In the genomic region with DNA sequence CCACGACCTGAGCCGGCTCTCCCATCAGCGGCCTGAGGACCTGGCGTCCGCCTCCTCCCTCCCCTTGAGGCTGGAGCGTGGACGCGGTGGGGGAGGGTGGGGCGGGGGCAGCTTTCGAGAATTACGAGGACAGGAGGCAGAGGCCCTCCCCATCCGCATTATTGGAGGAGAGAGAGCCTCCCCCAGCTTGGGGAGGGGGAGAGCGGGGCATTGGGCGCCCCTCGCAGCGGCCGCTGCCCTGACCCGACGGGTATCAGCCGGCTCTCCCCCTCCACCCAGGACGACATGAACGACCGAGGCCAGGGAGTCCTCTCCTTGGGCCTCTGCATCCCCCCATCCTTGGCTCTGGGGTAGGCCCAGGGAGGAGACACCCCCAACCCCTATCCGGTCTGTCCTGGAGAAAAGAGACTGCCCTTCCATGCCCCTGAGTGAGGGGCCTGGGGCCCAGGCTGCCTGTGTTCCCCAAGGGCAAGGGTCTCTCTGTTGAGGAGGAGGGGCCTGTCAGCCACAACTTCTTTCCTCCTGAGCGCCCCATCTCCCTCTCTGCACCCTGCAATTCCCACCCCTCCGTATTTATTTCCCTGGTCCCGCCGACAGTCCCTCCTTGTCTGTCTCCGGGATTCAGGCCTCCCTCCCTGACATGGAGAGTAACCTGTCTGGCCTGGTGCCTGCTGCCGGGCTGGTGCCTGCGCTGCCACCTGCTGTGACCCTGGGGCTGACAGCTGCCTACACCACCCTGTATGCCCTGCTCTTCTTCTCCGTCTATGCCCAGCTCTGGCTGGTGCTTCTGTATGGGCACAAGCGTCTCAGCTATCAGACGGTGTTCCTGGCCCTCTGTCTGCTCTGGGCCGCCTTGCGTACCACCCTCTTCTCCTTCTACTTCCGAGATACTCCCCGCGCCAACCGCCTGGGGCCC, we compare ENCODE assay signal across 6 cellular contexts. TPM values are rescaled to one million over a fixed set of nuclear protein-coding genes. Genes with fewer than 3 reads are reported as not detected.
DNase-seq lines count a peak whose midpoint lies in the region; ATAC-seq, FAIRE-seq and TF ChIP-seq lines count a peak whose summit lies in the region.

No MANE protein-coding gene starts in this region.

- DNase-seq in activated CD8-positive, alpha-beta memory T cell treated with anti-CD3 and anti-CD28 coated beads for 24 hours, result peak; percentile 65
- no peak for DNase-seq in activated CD8-positive, alpha-beta memory T cell treated with anti-CD3 and anti-CD28 coated beads, Interleukin-2, amount 50 U/mL, for 4 hours
- DNase-seq in T-helper 2 cell treated with Interferon-gamma antibody and Interleukin-4, amounts not matched to agents 5 μg/mL and 100 μg/mL, for 36 hours (ENCODE audit: low spot score), result no peak
- no peak for DNase-seq in keratinocyte (ENCODE audit: low read depth, low spot score)
- DNase-seq in NOMO-1 treated with DMSO at 0.1 percent for 48 hours (lab: John Stamatoyannopoulos, UW; ENCODE audit: unreplicated experiment), result no peak

- FAIRE-seq in keratinocyte (lab: Jason Lieb, UNC), result no peak

- H3K27me3 Mint-ChIP-seq in T-helper 2 cell treated with Interferon-gamma antibody and Interleukin-4, amounts not matched to agents 5 μg/mL and 100 μg/mL, for 36 hours (ENCODE audit: low read depth), result peaks cover 16% of the 10 kb centered on the region

- no peaks in the 10 kb centered on the region for H3K9me3 Mint-ChIP-seq in T-helper 2 cell treated with Interferon-gamma antibody and Interleukin-4, amounts not matched to agents 5 μg/mL and 100 μg/mL, for 36 hours

- H2AFZ ChIP-seq in keratinocyte (ENCODE audit: control insufficient read depth, low read length), result peak overlapping the region; percentile 22

- H3K9ac ChIP-seq in keratinocyte (ENCODE audit: control insufficient read depth, extremely low read depth, insufficient read depth, low read length), result peak overlapping the region; percentile 92

- H3K4me3 Mint-ChIP-seq in T-helper 2 cell treated with Interferon-gamma antibody and Interleukin-4, amounts not matched to agents 5 μg/mL and 100 μg/mL, for 36 hours, result peak overlapping the region; percentile 89

- H3K4me2 ChIP-seq in keratinocyte (ENCODE audit: control insufficient read depth, extremely low read depth, insufficient read depth, low read depth, low read length), result peak overlapping the region; percentile 98

- peaks cover 11% of the 10 kb centered on the region for H3K4me1 ChIP-seq in keratinocyte (ENCODE audit: control insufficient read depth, extremely low read depth, insufficient read depth, low read length)

- TF ChIP-seq CTCF in keratinocyte (optimal IDR thresholded peaks at IDR 0.05 in 1 of 3, IDR thresholded peaks at IDR 0.05 in 1 of 3, conservative IDR thresholded peaks at IDR 0.05 in 1 of 3; ENCODE audit: extremely low read depth in 1 of 3, insufficient read depth in 2 of 3, low read length in 3 of 3), result peak; percentile 9 to 60 (median 13)

- H3K27me3 ChIP-seq in keratinocyte (ENCODE audit: control insufficient read depth, extremely low read depth, insufficient read depth, low read length), result peaks cover 7% of the 10 kb centered on the region

- H3K79me2 ChIP-seq in keratinocyte (ENCODE audit: control insufficient read depth, insufficient read depth, low read length), result peaks cover 11% of the 10 kb centered on the region

- peaks cover 10% of the 10 kb centered on the region in 2 experiments for H3K36me3 ChIP-seq in keratinocyte (ENCODE audit: control insufficient read depth in 2 of 2, extremely low read depth in 1 of 2, insufficient read depth in 2 of 2, low read length in 2 of 2)

- peak overlapping the region; percentile 72 to 92 (median 91) for H3K4me3 ChIP-seq in keratinocyte (ENCODE audit: control insufficient read depth in 2 of 3, extremely low read depth in 1 of 3, insufficient read depth in 2 of 3, low read depth in 1 of 3, low read length in 3 of 3)

- peak overlapping the region; percentile 92 for H3K27ac ChIP-seq in keratinocyte (ENCODE audit: control insufficient read depth, insufficient read depth, low read length)

- no peaks in the 10 kb centered on the region for H3K9me1 ChIP-seq in keratinocyte (ENCODE audit: control insufficient read depth, extremely low read depth, insufficient read depth, low read length)

- dilution Hi-C loops in keratinocyte (cut with MboI; ENCODE audit: extremely low pct_ligation_motif_present, low sequenced_read_pairs), result no loop called here

- peak overlapping the region; percentile 86 for H3K27ac Mint-ChIP-seq in T-helper 2 cell treated with Interferon-gamma antibody and Interleukin-4, amounts not matched to agents 5 μg/mL and 100 μg/mL, for 36 hours

- no peaks in the 10 kb centered on the region for H4K20me1 ChIP-seq in keratinocyte (ENCODE audit: control insufficient read depth, extremely low read depth, insufficient read depth, low read length)

- no peaks in the 10 kb centered on the region for H3K9me3 ChIP-seq in keratinocyte (ENCODE audit: control insufficient read depth, low read depth, low read length)

- peaks cover 5% of the 10 kb centered on the region for H3K36me3 Mint-ChIP-seq in T-helper 2 cell treated with Interferon-gamma antibody and Interleukin-4, amounts not matched to agents 5 μg/mL and 100 μg/mL, for 36 hours (ENCODE audit: low read depth)

- peaks cover 15% of the 10 kb centered on the region for H3K4me1 Mint-ChIP-seq in T-helper 2 cell treated with Interferon-gamma antibody and Interleukin-4, amounts not matched to agents 5 μg/mL and 100 μg/mL, for 36 hours (ENCODE audit: low read depth)

- no peak for ATAC-seq in HG03342 (IDR thresholded peaks at IDR 0.05; ENCODE audit: unreplicated experiment)

RNA-seq across cellular contexts. Expression of a gene that starts 0.5 kb away (rescaled TPM):
- 6.6 to 11.7 TPM (median 9.8 TPM) in 3 replicates for polyA plus RNA-seq in keratinocyte
- 4.7 TPM for polyA plus RNA-seq in keratinocyte (2011; ENCODE audit: low read depth)
- 5.3 and 11.7 TPM in 2 replicates for polyA plus RNA-seq in keratinocyte (2011; cell fraction: cytosol; rRNA removed)
- 20.5 and 27.1 TPM in 2 replicates for polyA plus RNA-seq in keratinocyte (2011; cell fraction: nucleus; rRNA removed)
- polyA plus RNA-seq in keratinocyte (2012; ENCODE audit: low replicate concordance), result 18.2 TPM in 2 replicates
- 7.4 to 25.6 TPM (median 8.6 TPM) in 3 replicates for polyA minus RNA-seq in keratinocyte
- 13.2 TPM for polyA minus RNA-seq in keratinocyte (2011; cell fraction: cytosol; rRNA and poly(A)+ RNA removed)
- polyA minus RNA-seq in keratinocyte (2011; cell fraction: nucleus; rRNA and poly(A)+ RNA removed), result 6.0 and 9.9 TPM in 2 replicates

RNA-seq across cellular contexts. Expression of a gene that starts 1.7 kb away (rescaled TPM):
- 58.3 to 86.9 TPM (median 61.2 TPM) in 3 replicates for polyA plus RNA-seq in keratinocyte
- polyA plus RNA-seq in keratinocyte (2011; ENCODE audit: low read depth), result 14.9 TPM
- 43.0 and 94.7 TPM in 2 replicates for polyA plus RNA-seq in keratinocyte (2011; cell fraction: cytosol; rRNA removed)
- 16.1 and 30.8 TPM in 2 replicates for polyA plus RNA-seq in keratinocyte (2011; cell fraction: nucleus; rRNA removed)
- 35.2 and 99.3 TPM in 2 replicates for polyA plus RNA-seq in keratinocyte (2012; ENCODE audit: low replicate concordance)
- 15.8 to 31.5 TPM (median 22.1 TPM) in 3 replicates for polyA minus RNA-seq in keratinocyte
- 31.3 TPM for polyA minus RNA-seq in keratinocyte (2011; cell fraction: cytosol; rRNA and poly(A)+ RNA removed)
- 7.4 and 8.9 TPM in 2 replicates for polyA minus RNA-seq in keratinocyte (2011; cell fraction: nucleus; rRNA and poly(A)+ RNA removed)

RNA-seq across cellular contexts. Expression of a gene that starts 5.0 kb away (rescaled TPM):
- polyA plus RNA-seq in keratinocyte, result not detected in 3 replicates
- polyA plus RNA-seq in keratinocyte (2011; ENCODE audit: low read depth), result not detected
- not detected in 2 replicates for polyA plus RNA-seq in keratinocyte (2011; cell fraction: cytosol; rRNA removed)
- polyA plus RNA-seq in keratinocyte (2011; cell fraction: nucleus; rRNA removed), result not detected in 2 replicates
- not detected in 2 replicates for polyA plus RNA-seq in keratinocyte (2012; ENCODE audit: low replicate concordance)
- not detected in 3 replicates for polyA minus RNA-seq in keratinocyte
- not detected for polyA minus RNA-seq in keratinocyte (2011; cell fraction: cytosol; rRNA and poly(A)+ RNA removed)
- polyA minus RNA-seq in keratinocyte (2011; cell fraction: nucleus; rRNA and poly(A)+ RNA removed), result not detected in 2 replicates

RNA-seq across cellular contexts. Expression of a gene that starts 14.0 kb away (rescaled TPM):
- 0.17 to 0.29 TPM (median 0.19 TPM) in 3 replicates for polyA plus RNA-seq in keratinocyte
- polyA plus RNA-seq in keratinocyte (2011; ENCODE audit: low read depth), result not detected
- 0.15 and 0.23 TPM in 2 replicates for polyA plus RNA-seq in keratinocyte (2011; cell fraction: cytosol; rRNA removed)
- not detected in 2 replicates for polyA plus RNA-seq in keratinocyte (2011; cell fraction: nucleus; rRNA removed)
- polyA plus RNA-seq in keratinocyte (2012; ENCODE audit: low replicate concordance), result 0.28 TPM in 1 of 2 replicates, not detected in the other
- not detected in 3 replicates for polyA minus RNA-seq in keratinocyte
- polyA minus RNA-seq in keratinocyte (2011; cell fraction: cytosol; rRNA and poly(A)+ RNA removed), result not detected
- not detected in 2 replicates for polyA minus RNA-seq in keratinocyte (2011; cell fraction: nucleus; rRNA and poly(A)+ RNA removed)

RNA-seq across cellular contexts. Expression of a gene that starts 19.2 kb away (rescaled TPM):
- polyA plus RNA-seq in keratinocyte, result 20.8 to 33.9 TPM (median 25.9 TPM) in 3 replicates
- 6.2 TPM for polyA plus RNA-seq in keratinocyte (2011; ENCODE audit: low read depth)
- polyA plus RNA-seq in keratinocyte (2011; cell fraction: cytosol; rRNA removed), result 13.5 and 32.9 TPM in 2 replicates
- 26.2 and 37.4 TPM in 2 replicates for polyA plus RNA-seq in keratinocyte (2011; cell fraction: nucleus; rRNA removed)
- polyA plus RNA-seq in keratinocyte (2012; ENCODE audit: low replicate concordance), result 31.4 and 31.7 TPM in 2 replicates
- 9.4 to 20.5 TPM (median 17.5 TPM) in 3 replicates for polyA minus RNA-seq in keratinocyte
- polyA minus RNA-seq in keratinocyte (2011; cell fraction: cytosol; rRNA and poly(A)+ RNA removed), result 58.5 TPM
- polyA minus RNA-seq in keratinocyte (2011; cell fraction: nucleus; rRNA and poly(A)+ RNA removed), result 18.3 and 22.3 TPM in 2 replicates
